In the genomic region with DNA sequence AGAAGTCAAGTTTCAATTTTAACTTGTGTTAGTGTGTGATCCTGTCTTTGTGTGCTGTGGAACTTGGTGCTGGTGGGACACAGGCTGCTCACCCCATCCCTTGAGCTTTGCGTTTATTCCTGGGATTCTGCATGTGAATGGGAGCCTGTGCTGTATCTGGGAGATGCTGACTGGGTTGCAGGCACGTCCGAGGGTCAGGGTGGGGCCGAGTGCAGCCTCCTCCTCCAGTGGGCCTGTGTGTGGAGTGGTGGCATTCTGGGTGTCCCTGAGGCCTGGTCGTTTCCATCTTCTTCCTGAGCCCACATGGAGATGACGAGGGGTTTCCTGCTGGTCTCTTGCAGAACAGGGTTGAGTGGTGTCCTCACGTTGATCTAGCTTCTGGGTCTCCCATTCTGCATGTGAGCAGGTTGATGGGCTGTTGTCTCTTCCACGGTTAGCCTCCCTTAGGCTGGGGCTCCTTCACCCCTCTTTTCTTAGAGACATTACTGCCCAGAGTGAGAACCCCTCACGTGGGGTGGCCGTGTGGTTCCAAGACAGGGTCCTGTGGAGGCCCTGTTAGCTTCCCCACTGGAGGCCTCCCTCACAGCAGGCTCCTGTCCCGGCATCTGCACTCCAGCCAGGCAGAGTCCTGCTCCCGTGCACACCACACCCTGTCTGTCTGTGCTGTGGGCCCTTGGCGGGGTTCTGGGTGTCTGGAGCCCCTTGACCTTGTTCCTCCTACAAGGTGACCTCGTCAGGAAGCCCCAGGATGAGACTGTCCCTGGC, we compare ENCODE assay signal across 1 cellular context.
TF ChIP-seq lines count a peak whose summit lies in the region.

No MANE protein-coding gene starts in this region.

TF ChIP-seq in WTC11, 78 proteins besides CTCF, POLR2A, EP300 and RAD21 (continued from another document):
- TF ChIP-seq AR (CRISPR knock-in tag; IDR thresholded peaks at IDR 0.05), result no peak
- no peak for TF ChIP-seq ZNF263 (CRISPR knock-in tag; IDR thresholded peaks at IDR 0.05; ENCODE audit: low read depth)
- TF ChIP-seq, protein P1, sequence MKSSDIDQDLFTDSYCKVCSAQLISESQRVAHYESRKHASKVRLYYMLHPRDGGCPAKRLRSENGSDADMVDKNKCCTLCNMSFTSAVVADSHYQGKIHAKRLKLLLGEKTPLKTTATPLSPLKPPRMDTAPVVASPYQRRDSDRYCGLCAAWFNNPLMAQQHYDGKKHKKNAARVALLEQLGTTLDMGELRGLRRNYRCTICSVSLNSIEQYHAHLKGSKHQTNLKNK (CRISPR knock-in tag; IDR thresholded peaks at IDR 0.05), result no peak
- no peak for TF ChIP-seq TP53 (CRISPR knock-in tag; IDR thresholded peaks at IDR 0.05)
- no peak for TF ChIP-seq HMGA2 (CRISPR knock-in tag; IDR thresholded peaks at IDR 0.05)
- no peak for TF ChIP-seq USF1 (CRISPR knock-in tag; IDR thresholded peaks at IDR 0.05)
- TF ChIP-seq ZNF671 (CRISPR knock-in tag; IDR thresholded peaks at IDR 0.05), result no peak
- no peak for TF ChIP-seq GABPB1 (CRISPR knock-in tag; IDR thresholded peaks at IDR 0.05)
- TF ChIP-seq ZNF232 (CRISPR knock-in tag; IDR thresholded peaks at IDR 0.05), result no peak
- no peak for TF ChIP-seq EMX1 (CRISPR knock-in tag; IDR thresholded peaks at IDR 0.05)
- TF ChIP-seq CREB1 (CRISPR knock-in tag; IDR thresholded peaks at IDR 0.05), result no peak
- no peak for TF ChIP-seq NFE2L1 (CRISPR knock-in tag; IDR thresholded peaks at IDR 0.05)
- TF ChIP-seq FOXP1 (CRISPR knock-in tag; IDR thresholded peaks at IDR 0.05; ENCODE audit: borderline replicate concordance), result no peak
